Comparison of ENCODE assay signal across 1 cellular context in the genomic region with DNA sequence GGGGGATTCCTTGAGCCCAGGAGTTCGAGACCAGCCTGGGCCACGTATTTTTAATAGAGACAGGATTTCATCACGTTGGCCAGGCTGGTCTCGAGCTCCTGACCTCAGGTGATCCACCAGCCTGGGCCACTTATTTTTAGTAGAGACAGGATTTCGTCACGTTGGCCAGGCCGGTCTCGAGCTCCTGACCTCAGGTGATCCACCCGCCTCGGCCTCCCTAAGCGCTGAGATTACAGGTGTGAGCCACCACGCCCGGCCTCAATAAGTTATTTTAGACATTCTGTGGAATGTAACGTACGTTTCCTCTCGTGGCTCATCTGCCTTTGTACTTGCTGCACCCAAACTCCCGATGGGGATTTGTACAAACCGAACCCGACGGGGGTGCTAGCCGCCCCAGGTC.
TF ChIP-seq lines count a peak whose summit lies in the region.

No MANE protein-coding gene starts in this region.

TF ChIP-seq in GM12891, 5 proteins besides CTCF, POLR2A, EP300 and RAD21 (continued from another document):
- TF ChIP-seq SPI1 (IDR thresholded peaks at IDR 0.05; ENCODE audit: low read depth, low read length) (no peak), TAF1 (IDR thresholded peaks at IDR 0.05; ENCODE audit: low read depth, low read length) (no peak), PAX5 (IDR thresholded peaks at IDR 0.05; ENCODE audit: insufficient read depth, low read length, severe bottlenecking) (no peak)
